Comparison of ENCODE assay signal across 24 cellular contexts in genomic region chr13:103973740-103974139, GRCh38.
DNase-seq lines count a peak whose midpoint lies in the region; ATAC-seq, FAIRE-seq and TF ChIP-seq lines count a peak whose summit lies in the region.
"Had no signal": no experiment of that assay in that cellular context is flagged by ENCODE, and none has a peak within 500 bp of the region (broad histone marks: within the 10 kb centered on the region; RNA-seq: fewer than 3 reads in every experiment).

No MANE protein-coding gene starts in this region.

- H4K91ac ChIP-seq in IMR-90 (ENCODE audit: insufficient read depth, low read depth, low read length): no peak overlapping the region

- WGBS in A549 (ENCODE audit: missing lambda C conversion rate): 6% methylated on average over 1 of the region's 1 CpG
- no CpG with 5 or more reads among the region's 1 CpG for WGBS in IMR-90 (ENCODE audit: extremely low coverage in 2 of 2, insufficient read length in 1 of 2), 2 experiments

- H3K4me1 ChIP-seq in A549 (no peaks in the 10 kb centered on the region), IMR-90 (ENCODE audit: control insufficient read depth, insufficient read depth, low read length) (no peaks in the 10 kb centered on the region), kidney (ENCODE audit: control insufficient read depth in 1 of 2, insufficient read depth in 1 of 2, low read depth in 1 of 2, low read length in 2 of 2) (peaks cover 0 to 6% of the 10 kb centered on the region in 2 donors)
- H3K4me1 ChIP-seq in CD4-positive, alpha-beta memory T cell (ENCODE audit: insufficient read depth, low read length): no peaks in the 10 kb centered on the region
- H3K4me1 ChIP-seq: BLaER1 treated with 17β-estradiol and CSF1 and Interleukin-3, amounts not matched to agents 10 nM and 100 nM had no signal

- dilution Hi-C loops in IMR-90 (cut with HindIII; ENCODE audit: low sequenced_read_pairs, unreplicated experiment): no loop called here

- TF ChIP-seq EP300 in A549 (IDR thresholded peaks at IDR 0.05): no peak

- no peaks in the 10 kb centered on the region for H3K9me1 ChIP-seq in IMR-90 (ENCODE audit: insufficient read depth, low read length)

- H4K20me1 ChIP-seq in IMR-90 (ENCODE audit: insufficient read depth, low read length): no peaks in the 10 kb centered on the region
- H4K20me1 ChIP-seq: BLaER1 treated with 17β-estradiol and CSF1 and Interleukin-3, amounts not matched to agents 10 nM and 100 nM had no signal

- H2BK5ac ChIP-seq in IMR-90 (ENCODE audit: low read depth, low read length, poor library complexity, severe bottlenecking): no peak overlapping the region

- ATAC-seq in A549: no peak
- no peak for ATAC-seq in IMR-90 (ENCODE audit: low read depth)
- ATAC-seq: GM12878 had no signal

- H3K36me3 Mint-ChIP-seq in CD4-positive, alpha-beta memory T cell: no peaks in the 10 kb centered on the region
- H3K36me3 Mint-ChIP-seq: CD8-positive, alpha-beta memory T cell had no signal

- no peak overlapping the region for H3K56ac ChIP-seq in IMR-90 (ENCODE audit: extremely low read depth, insufficient read depth, low read length)

- no peak overlapping the region for H3K4me3 Mint-ChIP-seq in CD4-positive, alpha-beta memory T cell
- H3K4me3 Mint-ChIP-seq: B cell; CD4-positive, alpha-beta T cell; CD8-positive, alpha-beta memory T cell had no signal

- DNase-seq in A549 (ENCODE audit: low read depth in 1 of 2, low spot score in 1 of 2) (no peak), IMR-90 (no peak), kidney (no peak), epidermal melanocyte (ENCODE audit: insufficient read length, low spot score) (no peak), ecto neural progenitor cell (ENCODE audit: low spot score) (no peak)
- no peak for DNase-seq in CD4-positive, alpha-beta memory T cell
- DNase-seq: 8988T; AML-193; CD4-positive, alpha-beta T cell; CD8-positive, alpha-beta memory T cell; DMS 273 treated with DMSO at 0.1 percent for 48 hours; DMS153; DMS53; DMS79; DND-41; EL; GDM1 had no signal

- H2BK20ac ChIP-seq in IMR-90 (ENCODE audit: low read depth, low read length): no peak overlapping the region

- no peak overlapping the region for H3K4ac ChIP-seq in IMR-90 (ENCODE audit: low read depth, low read length)

- no peak overlapping the region for H4K5ac ChIP-seq in IMR-90 (ENCODE audit: low read depth, low read length)

- no peaks in the 10 kb centered on the region for H3K27me3 ChIP-seq in IMR-90 (ENCODE audit: control insufficient read depth, insufficient read depth, low read length)
- no peaks in the 10 kb centered on the region for H3K27me3 ChIP-seq in CD4-positive, alpha-beta memory T cell (ENCODE audit: insufficient read depth, low read length)
- H3K27me3 ChIP-seq: BLaER1 treated with 17β-estradiol and CSF1 and Interleukin-3, amounts not matched to agents 10 nM and 100 nM had no signal

- no peaks in the 10 kb centered on the region for H3K27me3 Mint-ChIP-seq in CD4-positive, alpha-beta memory T cell
- H3K27me3 Mint-ChIP-seq: B cell; CD4-positive, alpha-beta T cell; CD8-positive, alpha-beta memory T cell had no signal

- H3K23ac ChIP-seq in IMR-90 (ENCODE audit: low read depth, low read length): no peak overlapping the region

- H3K9ac ChIP-seq in IMR-90 (ENCODE audit: low read depth, low read length) (no peak overlapping the region), kidney (ENCODE audit: low read length in 2 of 2) (no peak overlapping the region)
- H3K9ac ChIP-seq: BLaER1 treated with 17β-estradiol and CSF1 and Interleukin-3, amounts not matched to agents 10 nM and 100 nM had no signal

- H3K14ac ChIP-seq in IMR-90 (replicated peaks; ENCODE audit: low read depth, low read length): no peak overlapping the region

- TF ChIP-seq POLR2A in A549 (IDR thresholded peaks at IDR 0.05; ENCODE audit: low read length) (no peak), IMR-90 (IDR thresholded peaks at IDR 0.05; ENCODE audit: low read depth, low read length) (no peak)

- CTCF ChIA-PET in A549 (lab: Yijun Ruan, JAX) (no interaction called here), IMR-90 (lab: Yijun Ruan, JAX) (no interaction called here)
- CTCF ChIA-PET in CD4-positive, alpha-beta memory T cell (lab: Charles Lee; ENCODE audit: partially characterized antibody): no interaction called here

- H3K9me3 Mint-ChIP-seq in CD4-positive, alpha-beta memory T cell: peaks cover 0 to 10% (median 2%) of the 10 kb centered on the region in 8 donors

- H3K79me1 ChIP-seq in IMR-90 (ENCODE audit: low read depth in 1 of 2, low read length in 2 of 2): no peaks in the 10 kb centered on the region

- POLR2A ChIA-PET in A549 (lab: Yijun Ruan, JAX): no interaction called here
- POLR2A ChIA-PET in IMR-90 (lab: Charles Lee; ENCODE audit: unreplicated experiment): no interaction called here
- POLR2A ChIA-PET in CD4-positive, alpha-beta memory T cell (lab: Charles Lee; ENCODE audit: partially characterized antibody): no interaction called here

- H3K4me2 ChIP-seq in A549: no peak overlapping the region
- no peak overlapping the region for H3K4me2 ChIP-seq in IMR-90 (ENCODE audit: low read depth, low read length)
- H3K4me2 ChIP-seq: BLaER1 treated with 17β-estradiol and CSF1 and Interleukin-3, amounts not matched to agents 10 nM and 100 nM had no signal

- H3K27ac ChIP-seq in A549 (no peak overlapping the region), IMR-90 (ENCODE audit: insufficient read depth, low read length) (no peak overlapping the region), kidney (ENCODE audit: low read depth in 2 of 2, low read length in 2 of 2) (no peak overlapping the region)
- no peak overlapping the region for H3K27ac ChIP-seq in CD4-positive, alpha-beta memory T cell (ENCODE audit: low read depth, low read length)
- H3K27ac ChIP-seq: BLaER1 treated with 17β-estradiol and CSF1 and Interleukin-3, amounts not matched to agents 10 nM and 100 nM; C4-2B had no signal

- no peak overlapping the region for H2AFZ ChIP-seq in IMR-90 (replicated peaks; ENCODE audit: low read length, poor library complexity)

- no peak overlapping the region for H2BK120ac ChIP-seq in IMR-90 (ENCODE audit: low read depth, low read length)

- no peak overlapping the region for H2BK15ac ChIP-seq in IMR-90 (ENCODE audit: low read depth, low read length)

- no peaks in the 10 kb centered on the region for H3K36me3 ChIP-seq in IMR-90 (ENCODE audit: control insufficient read depth, insufficient read depth, low read length)
- H3K36me3 ChIP-seq in kidney (ENCODE audit: control insufficient read depth in 1 of 2, insufficient read depth in 2 of 2, low read length in 2 of 2): no peaks in the 10 kb centered on the region
- H3K36me3 ChIP-seq in CD4-positive, alpha-beta memory T cell (ENCODE audit: insufficient read depth, low read length): no peaks in the 10 kb centered on the region
- H3K36me3 ChIP-seq: BLaER1 treated with 17β-estradiol and CSF1 and Interleukin-3, amounts not matched to agents 10 nM and 100 nM had no signal

- no peak overlapping the region for H2AK5ac ChIP-seq in IMR-90 (ENCODE audit: low read depth, low read length)

- H3K27ac Mint-ChIP-seq in CD4-positive, alpha-beta memory T cell: no peak overlapping the region
- H3K27ac Mint-ChIP-seq: B cell; CD4-positive, alpha-beta T cell; CD8-positive, alpha-beta memory T cell had no signal

- in situ Hi-C loops in IMR-90 (cut with MboI; ENCODE audit: low sequenced_read_pairs): no loop called here

- TF ChIP-seq RAD21 in A549 (conservative IDR thresholded peaks at IDR 0.05 in 1 of 2, IDR thresholded peaks at IDR 0.05 in 1 of 2): no peak
- TF ChIP-seq RAD21 in IMR-90 (IDR thresholded peaks at IDR 0.05; ENCODE audit: low read length): no peak

- no peak overlapping the region for H3K4me3 ChIP-seq in A549
- H3K4me3 ChIP-seq in IMR-90 (ENCODE audit: insufficient read depth, low read depth, low read length): no peak overlapping the region
- H3K4me3 ChIP-seq in kidney (ENCODE audit: low read length in 2 of 2): no peak overlapping the region
- no peak overlapping the region for H3K4me3 ChIP-seq in CD4-positive, alpha-beta memory T cell (ENCODE audit: low read length in 2 of 2)
- H3K4me3 ChIP-seq: BLaER1 treated with 17β-estradiol and CSF1 and Interleukin-3, amounts not matched to agents 10 nM and 100 nM; GM12878 had no signal

- H3K18ac ChIP-seq in IMR-90 (ENCODE audit: low read depth, low read length): no peak overlapping the region

- H3K9me3 ChIP-seq in A549 (no peaks in the 10 kb centered on the region), IMR-90 (ENCODE audit: control insufficient read depth, insufficient read depth, low read length) (no peaks in the 10 kb centered on the region), kidney (ENCODE audit: control insufficient read depth in 1 of 2, low read length in 2 of 2) (no peaks in the 10 kb centered on the region)
- H3K9me3 ChIP-seq in CD4-positive, alpha-beta memory T cell (ENCODE audit: control insufficient read depth in 1 of 2, low read length in 2 of 2): no peaks in the 10 kb centered on the region
- H3K9me3 ChIP-seq: BLaER1 treated with 17β-estradiol and CSF1 and Interleukin-3, amounts not matched to agents 10 nM and 100 nM had no signal

- H3K4me1 Mint-ChIP-seq in CD4-positive, alpha-beta memory T cell: peaks cover 0 to 4% (median 0%) of the 10 kb centered on the region in 4 donors
- H3K4me1 Mint-ChIP-seq: B cell; CD8-positive, alpha-beta memory T cell had no signal

- intact Hi-C loops in IMR-90 (cut with micrococcal nuclease): no loop called here
- intact Hi-C loops in kidney (cut with DNase I): no loop called here
- intact Hi-C loops in CD4-positive, alpha-beta memory T cell (cut with micrococcal nuclease): no loop called here

- H2AK9ac ChIP-seq in IMR-90 (replicated peaks; ENCODE audit: low read depth, low read length, poor library complexity): no peak overlapping the region

- H4K8ac ChIP-seq in IMR-90 (ENCODE audit: low read depth in 2 of 2, low read length in 2 of 2): no peak overlapping the region

- BruUV-seq in IMR-90 (replicated peaks; lab: Mats Ljungman, UMichigan): no TSS peak

- FAIRE-seq in A549 (lab: Jason Lieb, UNC) (no peak), kidney (lab: Jason Lieb, UNC) (peak; percentile 35)
- FAIRE-seq: A204.1, GM12878, GM12892, GM18507 had no signal

- TF ChIP-seq CTCF in A549 (IDR thresholded peaks at IDR 0.05) (no peak), IMR-90 (conservative IDR thresholded peaks at IDR 0.05; ENCODE audit: low read depth, low read length) (no peak), kidney (IDR thresholded peaks at IDR 0.05; ENCODE audit: borderline replicate concordance, extremely low read depth, insufficient read depth) (no peak)

TF ChIP-seq in A549, 52 proteins besides CTCF, POLR2A, EP300 and RAD21:
- TF ChIP-seq MAFK (IDR thresholded peaks at IDR 0.05; ENCODE audit: partially characterized antibody): peak; percentile 46
- no peak for TF ChIP-seq KDM5A (IDR thresholded peaks at IDR 0.05)

TF ChIP-seq in IMR-90, 13 proteins besides CTCF, POLR2A, EP300 and RAD21:
- TF ChIP-seq MXI1 (IDR thresholded peaks at IDR 0.05; ENCODE audit: borderline replicate concordance, low read depth, low read length): no peak
- TF ChIP-seq MAFK (IDR thresholded peaks at IDR 0.05; ENCODE audit: low read depth, low read length): peak; percentile 53
- no peak for TF ChIP-seq BHLHE40 (IDR thresholded peaks at IDR 0.05; ENCODE audit: low read depth, low read length)
- TF ChIP-seq MAZ (IDR thresholded peaks at IDR 0.05; ENCODE audit: borderline replicate concordance, low read depth, low read length): no peak
TF ChIP-seq in IMR-90: peak in this region for 1.
